ENCODE assay signal across 30 cellular contexts in genomic region chr2:11336189-11336588, GRCh38.
"Had no signal": no experiment of that assay in that cellular context is flagged by ENCODE, and none has a peak within 500 bp of the region (broad histone marks: within the 10 kb centered on the region; RNA-seq: fewer than 3 reads in every experiment).

No MANE protein-coding gene starts in this region.

- H3K4me3 ChIP-seq: PC-9, SJCRH30, SK-N-MC had no signal

- H3K27ac ChIP-seq: RWPE1, SJCRH30, SK-N-MC had no signal

- H3K4me1 ChIP-seq: SJCRH30 had no signal

- DNase-seq: Kasumi-1, MM.1S, MV-4-11, NCI-H1092, NCI-H1105, NCI-H1417 treated with DMSO at 0.1 percent for 48 hours, NCI-H1436 treated with DMSO at 0.1 percent for 48 hours, NCI-H1694 treated with DMSO at 0.1 percent for 48 hours, NCI-H187 treated with DMSO at 0.1 percent for 48 hours, NCI-H2029, NCI-H2081, NCI-H2171 treated with DMSO at 0.1 percent for 48 hours, NCI-H2227 treated with DMSO at 0.1 percent for 48 hours, NCI-H345, NCI-H446, NCI-H510A treated with DMSO at 0.1 percent for 48 hours, NCI-H524 treated with DMSO at 0.1 percent for 48 hours, NCI-H69, NCI-H748 treated with DMSO at 0.1 percent for 48 hours, NCI-H82, PC-9, SHP77, SIG-M5, SJCRH30, T-cell had no signal

- H3K4me2 ChIP-seq: PC-9 had no signal

- H3K27me3 ChIP-seq: SJCRH30 had no signal

- H3K36me3 ChIP-seq: SJCRH30 had no signal

- ATAC-seq: Panc1, Right ventricle myocardium inferior, SK-N-SH treated with all-trans-retinoic acid at 6 μM for 48 hours, T-cell had no signal

- H2AFZ ChIP-seq: PC-9 had no signal
